ENCODE assay signal across 18 cellular contexts in genomic region chr10:113303747-113304146, GRCh38.
DNase-seq lines count a peak whose midpoint lies in the region; ATAC-seq and TF ChIP-seq lines count a peak whose summit lies in the region.
"Had no signal": no experiment of that assay in that cellular context is flagged by ENCODE, and none has a peak within 500 bp of the region (broad histone marks: within the 10 kb centered on the region; RNA-seq: fewer than 3 reads in every experiment).

No MANE protein-coding gene starts in this region.

- CTCF ChIA-PET in IMR-90 (lab: Yijun Ruan, JAX) = no interaction called here

- dilution Hi-C loops in IMR-90 (cut with HindIII; ENCODE audit: low sequenced_read_pairs, unreplicated experiment) = no loop called here

- no CpG with 5 or more reads among the region's 4 CpGs for WGBS in IMR-90 (ENCODE audit: extremely low coverage in 2 of 2, insufficient read length in 1 of 2), 2 experiments

- no peak overlapping the region for H3K23ac ChIP-seq in IMR-90 (ENCODE audit: low read depth, low read length)

- H4K8ac ChIP-seq in IMR-90 (ENCODE audit: low read depth in 2 of 2, low read length in 2 of 2) = no peak overlapping the region

- in situ Hi-C loops in IMR-90 (cut with MboI; ENCODE audit: low sequenced_read_pairs) (no loop called here), brain microvascular endothelial cell (cut with HindIII; ENCODE audit: low pct_ligation_motif_present, low sequenced_read_pairs) (no loop called here)

- no peak for TF ChIP-seq CTCF in IMR-90 (conservative IDR thresholded peaks at IDR 0.05; ENCODE audit: low read depth, low read length)
- no peak for TF ChIP-seq CTCF in brain microvascular endothelial cell (IDR thresholded peaks at IDR 0.05; ENCODE audit: low read depth, low read length, missing control alignments)
- TF ChIP-seq CTCF in vagina (IDR thresholded peaks at IDR 0.05) = no peak

- no peak overlapping the region for H2BK120ac ChIP-seq in IMR-90 (ENCODE audit: low read depth, low read length)

- no peak overlapping the region for H3K9ac ChIP-seq in IMR-90 (ENCODE audit: low read depth, low read length)

- no peaks in the 10 kb centered on the region for H3K9me3 ChIP-seq in IMR-90 (ENCODE audit: control insufficient read depth, insufficient read depth, low read length)
- H3K9me3 ChIP-seq in vagina = no peaks in the 10 kb centered on the region

- peak; percentile 14; the same call in 1 of the 2 replicates for ATAC-seq in IMR-90 (ENCODE audit: low read depth)
- ATAC-seq in HG02970 (IDR thresholded peaks at IDR 0.05; ENCODE audit: low FRiP score, unreplicated experiment) = no peak
- ATAC-seq in GM18867 (IDR thresholded peaks at IDR 0.05; ENCODE audit: unreplicated experiment) = no peak
- ATAC-seq: naive thymus-derived CD4-positive, alpha-beta T cell had no signal

- H3K4me2 ChIP-seq in IMR-90 (ENCODE audit: low read depth, low read length) = no peak overlapping the region

- H3K9me1 ChIP-seq in IMR-90 (ENCODE audit: insufficient read depth, low read length) = no peaks in the 10 kb centered on the region

- H3K27ac ChIP-seq in IMR-90 (ENCODE audit: insufficient read depth, low read length) = no peak overlapping the region
- no peak overlapping the region for H3K27ac ChIP-seq in brain microvascular endothelial cell
- no peak overlapping the region for H3K27ac ChIP-seq in vagina

- POLR2A ChIA-PET in IMR-90 (lab: Charles Lee; ENCODE audit: unreplicated experiment) = no interaction called here

- no peak overlapping the region for H3K18ac ChIP-seq in IMR-90 (ENCODE audit: low read depth, low read length)

- H3K4ac ChIP-seq in IMR-90 (ENCODE audit: low read depth, low read length) = no peak overlapping the region

- H4K20me1 ChIP-seq in IMR-90 (ENCODE audit: insufficient read depth, low read length) = no peaks in the 10 kb centered on the region

- no peaks in the 10 kb centered on the region for H3K36me3 ChIP-seq in IMR-90 (ENCODE audit: control insufficient read depth, insufficient read depth, low read length)
- no peaks in the 10 kb centered on the region for H3K36me3 ChIP-seq in brain microvascular endothelial cell (replicated peaks)
- H3K36me3 ChIP-seq in vagina = no peaks in the 10 kb centered on the region

- no peak overlapping the region for H2BK20ac ChIP-seq in IMR-90 (ENCODE audit: low read depth, low read length)

- no peak overlapping the region for H3K56ac ChIP-seq in IMR-90 (ENCODE audit: extremely low read depth, insufficient read depth, low read length)

- H4K5ac ChIP-seq in IMR-90 (ENCODE audit: low read depth, low read length) = no peak overlapping the region

- no peak overlapping the region for H2BK15ac ChIP-seq in IMR-90 (ENCODE audit: low read depth, low read length)

- H3K79me1 ChIP-seq in IMR-90 (ENCODE audit: low read depth in 1 of 2, low read length in 2 of 2) = no peaks in the 10 kb centered on the region

- no peak overlapping the region for H2AK9ac ChIP-seq in IMR-90 (replicated peaks; ENCODE audit: low read depth, low read length, poor library complexity)

- BruUV-seq in IMR-90 (replicated peaks; lab: Mats Ljungman, UMichigan) = no TSS peak

- H2AFZ ChIP-seq in IMR-90 (replicated peaks; ENCODE audit: low read length, poor library complexity) = no peak overlapping the region

- no peak overlapping the region for H2AK5ac ChIP-seq in IMR-90 (ENCODE audit: low read depth, low read length)

- peak; percentile 54 for DNase-seq in AG20443 (ENCODE audit: low spot score)
- peak; percentile 12 for DNase-seq in IMR-90
- DNase-seq in brain microvascular endothelial cell = peak; percentile 26
- DNase-seq in foreskin melanocyte = peak; percentile 33
- DNase-seq in midbrain (lab: John Stamatoyannopoulos, UW) = no peak
- no peak for DNase-seq in vagina (ENCODE audit: extremely low spot score in 2 of 2)
- DNase-seq: activated CD4-positive, alpha-beta T cell treated with anti-CD3 and anti-CD28 coated beads, Interleukin-2, amount 50 U/mL, for 4 hours; activated naive CD4-positive, alpha-beta T cell treated with anti-CD3 and anti-CD28 coated beads, Interleukin-2, amount 50 U/mL, for 16 hours; activated T-cell treated with anti-CD3 and anti-CD28 coated beads, Interleukin-2, amount 50 U/mL, for 1 hour; CD8-positive, alpha-beta memory T cell; naive thymus-derived CD4-positive, alpha-beta T cell; NCI-H187 treated with DMSO at 0.1 percent for 48 hours; NCI-H446 treated with DMSO at 0.1 percent for 48 hours; Right ventricle myocardium superior; small intestine; stimulated activated CD4-positive, alpha-beta T cell treated with anti-CD3 and anti-CD28 coated beads, Interleukin-4, amount 100 ng/mL, for 1 hour had no signal

- no peak overlapping the region for H2BK5ac ChIP-seq in IMR-90 (ENCODE audit: low read depth, low read length, poor library complexity, severe bottlenecking)

- H4K91ac ChIP-seq in IMR-90 (ENCODE audit: insufficient read depth, low read depth, low read length) = no peak overlapping the region

- H3K14ac ChIP-seq in IMR-90 (replicated peaks; ENCODE audit: low read depth, low read length) = no peak overlapping the region

- no peaks in the 10 kb centered on the region for H3K4me1 ChIP-seq in IMR-90 (ENCODE audit: control insufficient read depth, insufficient read depth, low read length)
- H3K4me1 ChIP-seq in vagina = no peaks in the 10 kb centered on the region

- intact Hi-C loops in IMR-90 (cut with micrococcal nuclease) = loop anchor here (10.0 kb wide), 1 partner anchor 349 kb away; the partner anchor contains the start of gene TCF7L2
- intact Hi-C loops in vagina (cut with DNase I) = no loop called here

- no peak for TF ChIP-seq RAD21 in IMR-90 (IDR thresholded peaks at IDR 0.05; ENCODE audit: low read length)

- H3K27me3 ChIP-seq in IMR-90 (ENCODE audit: control insufficient read depth, insufficient read depth, low read length) (no peaks in the 10 kb centered on the region; the same call in 1 of the 2 replicates), brain microvascular endothelial cell (replicated peaks) (no peaks in the 10 kb centered on the region), vagina (no peaks in the 10 kb centered on the region)

- no peak for TF ChIP-seq POLR2A in IMR-90 (IDR thresholded peaks at IDR 0.05; ENCODE audit: low read depth, low read length)
- TF ChIP-seq POLR2A in vagina (IDR thresholded peaks at IDR 0.05) = no peak

- H3K4me3 ChIP-seq in IMR-90 (ENCODE audit: insufficient read depth, low read depth, low read length) (no peak overlapping the region), brain microvascular endothelial cell (ENCODE audit: low read depth, low read length) (no peak overlapping the region), vagina (no peak overlapping the region)

TF ChIP-seq in IMR-90, 13 proteins besides CTCF, POLR2A, EP300 and RAD21:
- TF ChIP-seq CHD1 (IDR thresholded peaks at IDR 0.05; ENCODE audit: low read depth, low read length) (no peak), CEBPB (IDR thresholded peaks at IDR 0.05; ENCODE audit: low read depth, low read length) (peak; percentile 85)

Comparison
In these comparisons a context has a peak if more than half of its experiments do, and no peak if none do; other contexts are left out.
1. DNase-seq: peak in AG20443 (single experiment), IMR-90 (single experiment), brain microvascular endothelial cell (single experiment) and foreskin melanocyte (single experiment); none in midbrain (single experiment) and vagina (0 of 2).